In genomic region chr4:26822546-26822945, GRCh38 we compare ENCODE assay signal across 8 cellular contexts. TPM values are rescaled to one million over a fixed set of nuclear protein-coding genes. Genes with fewer than 3 reads are reported as not detected.
A peak's percentile ranks its signal among the peaks of the same experiment; 100 is the strongest.
DNase-seq lines count a peak whose midpoint lies in the region; ATAC-seq lines count a peak whose summit lies in the region.

No MANE protein-coding gene starts in this region.

- peak overlapping the region in 4 of 9 donors; percentile 12 to 64 (median 56) for H3K27ac Mint-ChIP-seq in naive thymus-derived CD4-positive, alpha-beta T cell

- H3K4me3 Mint-ChIP-seq in naive thymus-derived CD4-positive, alpha-beta T cell, result peak overlapping the region in 4 of 10 donors; percentile 3 to 51 (median 20)

- peaks cover 10 to 18% (median 12%) of the 10 kb centered on the region in 7 donors for H3K4me1 Mint-ChIP-seq in naive thymus-derived CD4-positive, alpha-beta T cell

- DNase-seq in NAMALWA (ENCODE audit: low spot score) (peak; percentile 75), DMS114 treated with DMSO at 0.1 percent for 48 hours (lab: John Stamatoyannopoulos, UW; ENCODE audit: unreplicated experiment) (no peak), amniotic stem cell (lab: John Stamatoyannopoulos, UW) (no peak), iPS-NIHi11 (ENCODE audit: low spot score) (no peak), left ventricle myocardium superior (no peak)
- DNase-seq in naive thymus-derived CD4-positive, alpha-beta T cell, result peak in 2 of 9 donors; percentile 8 to 10

- H3K27me3 ChIP-seq in naive thymus-derived CD4-positive, alpha-beta T cell (ENCODE audit: control insufficient read depth in 2 of 2, insufficient read depth in 2 of 2, low read length in 2 of 2), result no peaks in the 10 kb centered on the region

- peaks cover 5 to 17% (median 12%) of the 10 kb centered on the region in 5 donors for H3K36me3 Mint-ChIP-seq in naive thymus-derived CD4-positive, alpha-beta T cell

- H3K4me3 ChIP-seq in naive thymus-derived CD4-positive, alpha-beta T cell (ENCODE audit: low read length), result no peak overlapping the region

- H3K27me3 Mint-ChIP-seq in naive thymus-derived CD4-positive, alpha-beta T cell, result no peaks in the 10 kb centered on the region

- H3K27ac ChIP-seq in naive thymus-derived CD4-positive, alpha-beta T cell (ENCODE audit: low read depth, low read length), result no peak overlapping the region

- H3K9me3 Mint-ChIP-seq in naive thymus-derived CD4-positive, alpha-beta T cell, result peaks cover 0 to 18% (median 12%) of the 10 kb centered on the region in 11 donors

- peaks cover 0 to 9% (median 0%) of the 10 kb centered on the region in 3 experiments for H3K9me3 ChIP-seq in naive thymus-derived CD4-positive, alpha-beta T cell (ENCODE audit: control insufficient read depth in 2 of 3, low read length in 3 of 3)

- H3K36me3 ChIP-seq in naive thymus-derived CD4-positive, alpha-beta T cell (ENCODE audit: control insufficient read depth in 2 of 3, insufficient read depth in 3 of 3, low read length in 3 of 3), result no peaks in the 10 kb centered on the region

- H3K4me1 ChIP-seq in naive thymus-derived CD4-positive, alpha-beta T cell (ENCODE audit: control insufficient read depth in 2 of 2, insufficient read depth in 2 of 2, low read length in 2 of 2), result peaks cover 0 to 10% of the 10 kb centered on the region in 2 donors

- ATAC-seq in GM18867 (IDR thresholded peaks at IDR 0.05; ENCODE audit: unreplicated experiment), result peak; percentile 69
- peak; percentile 65 for ATAC-seq in HG02610 (IDR thresholded peaks at IDR 0.05; ENCODE audit: unreplicated experiment)
- ATAC-seq in naive thymus-derived CD4-positive, alpha-beta T cell, result peak; percentile 69
- no peak for ATAC-seq in left ventricle myocardium superior

- CTCF ChIA-PET in naive thymus-derived CD4-positive, alpha-beta T cell (lab: Charles Lee), result interaction anchor here (0.6 kb wide), 1 partner anchor 237 kb away, joined by 3 read pairs; no protein-coding TSS in a partner anchor

- POLR2A ChIA-PET in naive thymus-derived CD4-positive, alpha-beta T cell (lab: Charles Lee), result interaction anchor here (0.9 kb wide), 1 partner anchor 10 kb away, joined by 3 read pairs; no protein-coding TSS in a partner anchor

- intact Hi-C loops in naive thymus-derived CD4-positive, alpha-beta T cell (cut with micrococcal nuclease), result no loop called here
- intact Hi-C loops in left ventricle myocardium superior (cut with micrococcal nuclease), result no loop called here

RNA-seq across cellular contexts. Expression of gene STIM2, which starts 38.1 kb away (rescaled TPM):
- 100 to 1,000 TPM in 1 of 5 experiments, 10 to 100 TPM in 4; 61.7 to 103 (median 74.5) TPM for total RNA-seq in naive thymus-derived CD4-positive, alpha-beta T cell
- polyA plus RNA-seq in naive thymus-derived CD4-positive, alpha-beta T cell, result 10 to 100 TPM; 24.6 to 38.4 TPM
- total RNA-seq in left ventricle myocardium superior, result 12.5 TPM
